Comparison of ENCODE assay signal across 21 cellular contexts in genomic region chrX:17154001-17154400, GRCh38.
"Had no signal": no experiment of that assay in that cellular context is flagged by ENCODE, and none has a peak within 500 bp of the region (broad histone marks: within the 10 kb centered on the region; RNA-seq: fewer than 3 reads in every experiment).

No MANE protein-coding gene starts in this region.

- H3K4me3 Mint-ChIP-seq: activated CD4-positive, alpha-beta memory T cell treated with anti-CD3 and anti-CD28 coated beads, Interleukin-2, amount 10 ng/mL, durations not matched to agents 7 days and 5 days; activated CD4-positive, alpha-beta T cell treated with anti-CD3 and anti-CD28 coated beads, Interleukin-2, amount 10 ng/mL, durations not matched to agents 24 days and 14 days; activated naive CD4-positive, alpha-beta T cell treated with anti-CD3 and anti-CD28 coated beads for 36 hours; activated T-cell treated with anti-CD3 and anti-CD28 coated beads, Interleukin-2, amount 50 U/mL, for 72 hours; central memory CD8-positive, alpha-beta T cell; effector memory CD8-positive, alpha-beta T cell; naive thymus-derived CD4-positive, alpha-beta T cell; neural progenitor cell had no signal

- ATAC-seq: effector memory CD8-positive, alpha-beta T cell; foreskin keratinocyte; left lung; naive thymus-derived CD4-positive, alpha-beta T cell had no signal

- H3K27me3 Mint-ChIP-seq: activated CD4-positive, alpha-beta memory T cell treated with anti-CD3 and anti-CD28 coated beads, Interleukin-2, amount 10 ng/mL, durations not matched to agents 7 days and 5 days; central memory CD8-positive, alpha-beta T cell; effector memory CD8-positive, alpha-beta T cell; progenitor cell of endocrine pancreas had no signal

- H3K36me3 Mint-ChIP-seq: naive thymus-derived CD4-positive, alpha-beta T cell; neural progenitor cell had no signal

- H3K27me3 ChIP-seq: colonic mucosa, esophagus muscularis mucosa, foreskin keratinocyte, left lung, neural progenitor cell, spleen, upper lobe of left lung had no signal

- H2AFZ ChIP-seq: neural progenitor cell had no signal

- H3K36me3 ChIP-seq: colonic mucosa, esophagus muscularis mucosa, left lung, neural progenitor cell, spleen, upper lobe of left lung had no signal

- H3K4me1 ChIP-seq: colonic mucosa, foreskin keratinocyte, left lung, neural progenitor cell, spleen, upper lobe of left lung had no signal

- H3K9me3 ChIP-seq: colonic mucosa, esophagus muscularis mucosa, left lung, spleen, upper lobe of left lung had no signal

- H3K9me3 Mint-ChIP-seq: activated CD4-positive, alpha-beta memory T cell treated with anti-CD3 and anti-CD28 coated beads, Interleukin-2, amount 10 ng/mL, durations not matched to agents 7 days and 5 days; activated CD4-positive, alpha-beta T cell treated with anti-CD3 and anti-CD28 coated beads, Interleukin-2, amount 10 ng/mL, durations not matched to agents 24 days and 14 days; activated naive CD4-positive, alpha-beta T cell treated with anti-CD3 and anti-CD28 coated beads for 36 hours; central memory CD8-positive, alpha-beta T cell; effector memory CD8-positive, alpha-beta T cell had no signal

- H3K4me1 Mint-ChIP-seq: activated CD4-positive, alpha-beta memory T cell treated with anti-CD3 and anti-CD28 coated beads, Interleukin-2, amount 10 ng/mL, durations not matched to agents 7 days and 5 days; activated CD4-positive, alpha-beta T cell treated with anti-CD3 and anti-CD28 coated beads, Interleukin-2, amount 10 ng/mL, durations not matched to agents 24 days and 14 days; central memory CD8-positive, alpha-beta T cell; naive thymus-derived CD4-positive, alpha-beta T cell; neural progenitor cell had no signal

- DNase-seq: activated CD4-positive, alpha-beta memory T cell treated with anti-CD3 and anti-CD28 coated beads, Interleukin-2, amount 10 ng/mL, durations not matched to agents 7 days and 5 days; activated CD4-positive, alpha-beta T cell treated with anti-CD3 and anti-CD28 coated beads, Interleukin-2, amount 10 ng/mL, durations not matched to agents 24 days and 14 days; activated effector memory CD4-positive, alpha-beta T cell treated with Interleukin-2 at 50 U/mL for 16 hours; activated naive CD4-positive, alpha-beta T cell treated with anti-CD3 and anti-CD28 coated beads for 36 hours; activated T-cell treated with anti-CD3 and anti-CD28 coated beads, Interleukin-2, amount 50 U/mL, for 72 hours; colonic mucosa; dorsolateral prefrontal cortex; effector memory CD8-positive, alpha-beta T cell; left lung; naive thymus-derived CD4-positive, alpha-beta T cell; spleen; stimulated activated CD4-positive, alpha-beta T cell treated with anti-CD3 and anti-CD28 coated beads, Interleukin-4, amount 100 ng/mL, for 1 hour; stimulated activated naive CD4-positive, alpha-beta T cell; T-helper 9 cell; upper lobe of left lung had no signal

- H3K27ac Mint-ChIP-seq: activated CD4-positive, alpha-beta memory T cell treated with anti-CD3 and anti-CD28 coated beads, Interleukin-2, amount 10 ng/mL, durations not matched to agents 7 days and 5 days; activated CD4-positive, alpha-beta T cell treated with anti-CD3 and anti-CD28 coated beads, Interleukin-2, amount 10 ng/mL, durations not matched to agents 24 days and 14 days; activated naive CD4-positive, alpha-beta T cell treated with anti-CD3 and anti-CD28 coated beads for 36 hours; activated T-cell treated with anti-CD3 and anti-CD28 coated beads, Interleukin-2, amount 50 U/mL, for 72 hours; effector memory CD8-positive, alpha-beta T cell; naive thymus-derived CD4-positive, alpha-beta T cell; neural progenitor cell; progenitor cell of endocrine pancreas had no signal

- H3K9ac ChIP-seq: neural progenitor cell had no signal

- H3K4me3 ChIP-seq: colonic mucosa, dorsolateral prefrontal cortex, esophagus muscularis mucosa, left lung, lung, neural progenitor cell, spleen, upper lobe of left lung had no signal

- H3K4me2 ChIP-seq: neural progenitor cell had no signal

- H3K27ac ChIP-seq: colonic mucosa, dorsolateral prefrontal cortex, esophagus muscularis mucosa, foreskin keratinocyte, left lung, neural progenitor cell, spleen, upper lobe of left lung had no signal
